Comparison of ENCODE assay signal across 17 cellular contexts in the genomic region with DNA sequence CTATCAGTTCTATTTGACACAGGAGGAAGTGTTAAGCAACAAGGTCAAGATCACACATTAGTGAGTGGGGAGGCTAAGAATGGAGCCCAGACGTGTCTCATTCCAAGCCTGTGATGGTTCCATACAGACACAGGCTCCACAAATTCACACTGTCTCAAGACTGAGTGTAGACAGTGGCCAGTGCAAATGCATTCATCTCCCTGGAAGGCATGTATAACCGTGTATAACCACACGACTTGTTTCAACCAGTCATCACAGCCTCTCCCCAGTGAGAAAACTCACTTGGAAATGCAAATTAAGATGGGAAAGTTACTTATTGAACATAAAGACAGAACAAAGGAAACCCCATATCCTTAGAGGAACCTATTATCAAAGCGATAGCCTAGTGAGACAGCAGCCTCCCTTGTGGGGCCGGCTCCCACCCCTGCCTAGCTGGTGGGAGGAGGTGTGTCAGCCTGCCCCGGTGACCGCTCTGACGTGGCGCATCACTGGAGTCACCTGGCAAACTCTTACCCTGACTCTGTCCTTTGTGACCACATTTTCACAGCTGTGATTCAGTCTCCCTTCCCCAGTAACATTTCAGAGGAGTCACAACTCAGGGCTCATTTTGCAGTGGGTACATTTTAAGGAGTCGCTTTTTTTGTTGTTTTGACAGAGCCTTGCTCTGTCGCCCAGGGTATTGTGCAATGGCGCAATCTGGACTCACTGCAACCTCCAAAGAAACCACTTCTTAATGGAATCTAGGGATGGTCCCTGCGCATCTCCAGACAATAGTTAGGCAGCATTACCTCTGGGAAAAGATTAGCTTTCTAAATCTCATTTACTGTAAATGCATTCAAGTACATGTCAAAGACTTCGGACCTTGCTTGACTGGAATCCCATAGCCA.
DNase-seq lines count a peak whose midpoint lies in the region; ATAC-seq and TF ChIP-seq lines count a peak whose summit lies in the region.
"Had no signal": no experiment of that assay in that cellular context is flagged by ENCODE, and none has a peak within 500 bp of the region (broad histone marks: within the 10 kb centered on the region; RNA-seq: fewer than 3 reads in every experiment).

No MANE protein-coding gene starts in this region.

- DNase-seq in RWPE2 (ENCODE audit: low spot score), result no peak
- no peak for DNase-seq in glutamatergic neuron
- no peak for DNase-seq in activated CD8-positive, alpha-beta memory T cell treated with anti-CD3 and anti-CD28 coated beads for 24 hours
- DNase-seq in iPS-NIHi7 (ENCODE audit: extremely low spot score), result no peak
- DNase-seq in KG1 (lab: John Stamatoyannopoulos, UW), result no peak
- DNase-seq: activated CD4-positive, alpha-beta T cell treated with anti-CD3 and anti-CD28 coated beads for 36 hours; anterior cingulate cortex; hippocampal formation; NCI-H2081; stomach; T-cell had no signal

- no peaks in the 10 kb centered on the region for H3K27me3 ChIP-seq in RWPE2 (ENCODE audit: insufficient read depth, poor library complexity, severe bottlenecking)
- H3K27me3 ChIP-seq: stomach had no signal

- peak overlapping the region; percentile 82 for H3K27ac Mint-ChIP-seq in glutamatergic neuron (ENCODE audit: unreplicated experiment)
- H3K27ac Mint-ChIP-seq: activated CD4-positive, alpha-beta T cell treated with anti-CD3 and anti-CD28 coated beads for 36 hours; activated T-helper 1 cell treated with anti-CD3 and anti-CD28 coated beads, Interleukin-12 subunit alpha, Interleukin-12 subunit beta, Interleukin-2, Interleukin-4 antibody, amounts not matched to agents 30 ng/mL and 10 ng/mL and 1 ng/mL, durations not matched to agents 14 hours and 24 hours and 36 hours; T-cell had no signal

- TF ChIP-seq CTCF in RWPE2 (IDR thresholded peaks at IDR 0.05; ENCODE audit: poor library complexity, severe bottlenecking), result no peak
- no peak for TF ChIP-seq CTCF in glutamatergic neuron (IDR thresholded peaks at IDR 0.05; ENCODE audit: partially characterized antibody, unreplicated experiment)

- no peak overlapping the region for H3K4me3 ChIP-seq in RWPE2 (ENCODE audit: severe bottlenecking)
- H3K4me3 ChIP-seq: prostate gland, stomach had no signal

- H3K4me1 Mint-ChIP-seq in glutamatergic neuron (ENCODE audit: low read depth, unreplicated experiment), result peaks cover 4% of the 10 kb centered on the region
- H3K4me1 Mint-ChIP-seq: activated CD4-positive, alpha-beta T cell treated with anti-CD3 and anti-CD28 coated beads for 36 hours; T-cell had no signal

- ATAC-seq in GM18520 (IDR thresholded peaks at IDR 0.05; ENCODE audit: unreplicated experiment) (peak; percentile 69), HG02642 (IDR thresholded peaks at IDR 0.05; ENCODE audit: poor library complexity, unreplicated experiment) (peak; percentile 44), RWPE2 (ENCODE audit: low read depth) (peak; percentile 89), GM18519 (IDR thresholded peaks at IDR 0.05; ENCODE audit: low FRiP score, unreplicated experiment) (no peak)
- ATAC-seq: activated CD4-positive, alpha-beta T cell treated with anti-CD3 and anti-CD28 coated beads for 36 hours; T-cell had no signal

- peaks cover 12% of the 10 kb centered on the region for H3K4me1 ChIP-seq in RWPE2 (ENCODE audit: insufficient read depth, poor library complexity, severe bottlenecking)
- H3K4me1 ChIP-seq: prostate gland, stomach had no signal

- peak overlapping the region; percentile 22 for H3K27ac ChIP-seq in RWPE2 (ENCODE audit: poor library complexity, severe bottlenecking)
- H3K27ac ChIP-seq: KMS-11, prostate gland, stomach had no signal

- no peaks in the 10 kb centered on the region for H3K36me3 ChIP-seq in RWPE2 (ENCODE audit: low read depth)
- H3K36me3 ChIP-seq: prostate gland, stomach had no signal

- H3K4me3 Mint-ChIP-seq in glutamatergic neuron (ENCODE audit: unreplicated experiment), result no peak overlapping the region
- H3K4me3 Mint-ChIP-seq: activated CD4-positive, alpha-beta T cell treated with anti-CD3 and anti-CD28 coated beads for 36 hours; activated T-helper 1 cell treated with anti-CD3 and anti-CD28 coated beads, Interleukin-12 subunit alpha, Interleukin-12 subunit beta, Interleukin-2, Interleukin-4 antibody, amounts not matched to agents 30 ng/mL and 10 ng/mL and 1 ng/mL, durations not matched to agents 14 hours and 24 hours and 36 hours; T-cell had no signal

- no peaks in the 10 kb centered on the region for H3K9me3 ChIP-seq in RWPE2 (ENCODE audit: severe bottlenecking)
- H3K9me3 ChIP-seq: prostate gland, stomach had no signal

- H3K36me3 Mint-ChIP-seq in glutamatergic neuron (ENCODE audit: unreplicated experiment), result no peaks in the 10 kb centered on the region
- H3K36me3 Mint-ChIP-seq: T-cell had no signal

- H3K9me3 Mint-ChIP-seq in glutamatergic neuron (ENCODE audit: unreplicated experiment), result peaks cover 3% of the 10 kb centered on the region
- H3K9me3 Mint-ChIP-seq: activated T-helper 1 cell treated with anti-CD3 and anti-CD28 coated beads, Interleukin-12 subunit alpha, Interleukin-12 subunit beta, Interleukin-2, Interleukin-4 antibody, amounts not matched to agents 30 ng/mL and 10 ng/mL and 1 ng/mL, durations not matched to agents 14 hours and 24 hours and 36 hours; T-cell had no signal

- H3K27me3 Mint-ChIP-seq in glutamatergic neuron (ENCODE audit: unreplicated experiment), result peaks cover 3% of the 10 kb centered on the region
